15 cellular contexts compared by ENCODE assay signal in the genomic region with DNA sequence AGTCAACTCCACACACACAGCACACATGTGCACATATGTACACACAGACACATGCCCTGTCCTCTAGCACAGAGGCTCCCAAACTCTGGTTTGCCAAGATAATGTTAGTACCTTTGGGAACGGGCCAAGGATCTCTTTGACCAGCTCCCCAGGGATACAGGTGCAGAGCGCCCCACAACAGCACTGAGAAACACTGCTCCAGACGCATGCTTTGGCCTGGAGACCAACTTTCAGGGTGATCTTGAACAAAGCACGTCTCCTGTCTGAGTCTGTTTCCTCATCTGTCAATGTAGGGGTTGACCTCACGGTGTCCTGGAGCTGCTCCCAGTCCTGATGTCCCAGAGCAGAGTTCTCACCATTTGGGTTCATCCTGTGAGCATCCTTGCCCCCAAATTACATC. TPM values are rescaled to one million over a fixed set of nuclear protein-coding genes. Genes with fewer than 3 reads are reported as not detected.
A peak's percentile ranks its signal among the peaks of the same experiment; 100 is the strongest.
DNase-seq lines count a peak whose midpoint lies in the region; ATAC-seq, FAIRE-seq and TF ChIP-seq lines count a peak whose summit lies in the region.
"Had no signal": no experiment of that assay in that cellular context is flagged by ENCODE, and none has a peak within 500 bp of the region (broad histone marks: within the 10 kb centered on the region; RNA-seq: fewer than 3 reads in every experiment).

No MANE protein-coding gene starts in this region.

- TF ChIP-seq CTCF in K562 (IDR thresholded peaks at IDR 0.05 in 2 of 3, conservative IDR thresholded peaks at IDR 0.05 in 1 of 3; ENCODE audit: insufficient read depth in 2 of 3, low read depth in 1 of 3, low read length in 3 of 3) = no peak
- TF ChIP-seq CTCF in neural progenitor cell (IDR thresholded peaks at IDR 0.05) = no peak
- TF ChIP-seq CTCF in suprapubic skin (IDR thresholded peaks at IDR 0.05) = no peak

- ATAC-seq in K562 = peak; percentile 16
- ATAC-seq: HCT116 had no signal

- H3K4me1 Mint-ChIP-seq in neural progenitor cell = peaks cover 45% of the 10 kb centered on the region

- no peaks in the 10 kb centered on the region for H3K9me3 Mint-ChIP-seq in neural progenitor cell

- intact Hi-C loops in K562 (cut with micrococcal nuclease) = no loop called here

- no peak for TF ChIP-seq EP300 in K562 (IDR thresholded peaks at IDR 0.05; ENCODE audit: low read length)
- no peak for TF ChIP-seq EP300 in suprapubic skin (IDR thresholded peaks at IDR 0.05)

- POLR2A ChIA-PET in K562 (lab: Yijun Ruan, JAX) = interaction anchor here (0.7 to 1.4 kb wide), 2 partner anchors 12 to 98 kb away, joined by 3 to 6 read pairs; no protein-coding TSS in a partner anchor

- peak overlapping the region; percentile 37 for H3K27ac Mint-ChIP-seq in neural progenitor cell

- in situ Hi-C loops in K562 (cut with MboI) = no loop called here

- no peak for FAIRE-seq in K562 (lab: Jason Lieb, UNC)

- H4K20me1 ChIP-seq in K562 (replicated peaks; ENCODE audit: control insufficient read depth, insufficient read depth, low read length) (0 out of 2 replicates have a peak, but pooled peaks cover 6% of the 10 kb centered on the region), neural progenitor cell (ENCODE audit: low read depth) (no peaks in the 10 kb centered on the region)
- H4K20me1 ChIP-seq: BLaER1 had no signal

- peaks cover 3 to 22% of the 10 kb centered on the region in 2 experiments for H3K4me1 ChIP-seq in K562 (replicated peaks in 1 of 2; ENCODE audit: control insufficient read depth in 2 of 2, insufficient read depth in 2 of 2, low read length in 2 of 2)
- H3K4me1 ChIP-seq in neural progenitor cell = peaks cover 30% of the 10 kb centered on the region
- no peaks in the 10 kb centered on the region for H3K4me1 ChIP-seq in suprapubic skin

- peaks cover 13% of the 10 kb centered on the region for H3K27me3 Mint-ChIP-seq in neural progenitor cell (ENCODE audit: insufficient read depth, low read depth)

- H3K4me3 ChIP-seq in K562 = no peak overlapping the region
- no peak overlapping the region for H3K4me3 ChIP-seq in neural progenitor cell
- no peak overlapping the region for H3K4me3 ChIP-seq in suprapubic skin
- H3K4me3 ChIP-seq: BLaER1 had no signal

- H3K9me3 ChIP-seq in K562 (replicated peaks; ENCODE audit: control insufficient read depth, insufficient read depth, low read depth, low read length) = no peaks in the 10 kb centered on the region
- no peaks in the 10 kb centered on the region for H3K9me3 ChIP-seq in neural progenitor cell (ENCODE audit: low read depth)
- H3K9me3 ChIP-seq in suprapubic skin = no peaks in the 10 kb centered on the region
- H3K9me3 ChIP-seq: BLaER1 had no signal

- no peak overlapping the region for H3K27ac ChIP-seq in K562 (ENCODE audit: extremely low read depth, low read depth, low read length)
- no peak overlapping the region for H3K27ac ChIP-seq in neural progenitor cell
- no peak overlapping the region for H3K27ac ChIP-seq in suprapubic skin
- H3K27ac ChIP-seq: 22Rv1, BLaER1, HL-60 had no signal

- H3F3A ChIP-seq in neural progenitor cell (ENCODE audit: low read depth) = peaks cover 14% of the 10 kb centered on the region

- H3K9me1 ChIP-seq in K562 (ENCODE audit: control insufficient read depth, insufficient read depth, low read length) = peaks cover 5% of the 10 kb centered on the region

- no peak for TF ChIP-seq RAD21 in K562 (CRISPR knock-in tag; conservative IDR thresholded peaks at IDR 0.05 in 1 of 2, IDR thresholded peaks at IDR 0.05 in 1 of 2)

- no peak overlapping the region for H3K4me2 ChIP-seq in K562 (ENCODE audit: insufficient read depth, low read length)
- H3K4me2 ChIP-seq in neural progenitor cell = no peak overlapping the region
- H3K4me2 ChIP-seq: BLaER1 had no signal

- H2AFZ ChIP-seq in K562 (ENCODE audit: low read depth, low read length) (no peak overlapping the region), neural progenitor cell (replicated peaks) (no peak overlapping the region)

- DNase-seq in activated CD8-positive, alpha-beta memory T cell treated with anti-CD3 and anti-CD28 coated beads, Interleukin-2, amount 50 U/mL, for 48 hours = peak; percentile 37
- DNase-seq in activated CD8-positive, alpha-beta memory T cell treated with anti-CD3 and anti-CD28 coated beads, Interleukin-2, amount 50 U/mL, for 4 hours = no peak
- DNase-seq in K562 (ENCODE audit: extremely low read depth in 1 of 4, low spot score in 3 of 4) (no peak), neural progenitor cell (ENCODE audit: low spot score) (no peak), suprapubic skin (ENCODE audit: low spot score in 2 of 2) (peak; percentile 38 to 47), cerebellar nuclear complex (lab: John Stamatoyannopoulos, UW) (no peak), inferior parietal cortex (ENCODE audit: extremely low spot score) (no peak), NCI-H187 (lab: John Stamatoyannopoulos, UW) (no peak)

- no peak overlapping the region for H3K4me3 Mint-ChIP-seq in neural progenitor cell

- 31% methylated on average over 5 of the region's 5 CpGs for WGBS in K562 (ENCODE audit: insufficient coverage, low coverage, missing lambda C conversion rate)
- no CpG with 5 or more reads among the region's 5 CpGs for whole genome bisulfite sequencing in suprapubic skin

- H3K36me3 ChIP-seq in K562 (ENCODE audit: control insufficient read depth, insufficient read depth, low read length) (no peaks in the 10 kb centered on the region), neural progenitor cell (no peaks in the 10 kb centered on the region), suprapubic skin (peaks cover 28% of the 10 kb centered on the region)

- TF ChIP-seq POLR2A in K562 (conservative IDR thresholded peaks at IDR 0.05) (no peak), suprapubic skin (IDR thresholded peaks at IDR 0.05) (no peak)

- H3K9ac ChIP-seq in K562 (ENCODE audit: insufficient read depth in 1 of 2, low read depth in 2 of 2, low read length in 2 of 2) = no peak overlapping the region
- no peak overlapping the region for H3K9ac ChIP-seq in neural progenitor cell
- H3K9ac ChIP-seq: BLaER1 had no signal

- BruUV-seq in K562 (replicated peaks; lab: Mats Ljungman, UMichigan) = no TSS peak

- H3K27me3 ChIP-seq in K562 (ENCODE audit: control insufficient read depth in 2 of 2, insufficient read depth in 2 of 2, low read length in 2 of 2) = peaks cover 3 to 17% of the 10 kb centered on the region in 2 experiments; a peak in 2 of 5 replicates
- no peaks in the 10 kb centered on the region for H3K27me3 ChIP-seq in neural progenitor cell
- H3K27me3 ChIP-seq in suprapubic skin = no peaks in the 10 kb centered on the region
- H3K27me3 ChIP-seq: BLaER1 had no signal

- CTCF ChIA-PET in K562 (lab: Yijun Ruan, JAX; ENCODE audit: low intra/inter-chr PET ratio) = no interaction called here

- H3K79me2 ChIP-seq in K562 (ENCODE audit: control insufficient read depth, insufficient read depth, low read length) (no peaks in the 10 kb centered on the region), neural progenitor cell (ENCODE audit: low read depth) (no peaks in the 10 kb centered on the region)

- peaks cover 4% of the 10 kb centered on the region for H3K36me3 Mint-ChIP-seq in neural progenitor cell

TF ChIP-seq in K562, 482 proteins besides CTCF, POLR2A, EP300 and RAD21 (continues in another document):
- TF ChIP-seq BDP1 (IDR thresholded peaks at IDR 0.05; ENCODE audit: insufficient read depth, insufficient read length) = no peak

RNA-seq across cellular contexts. Expression of gene SKOR1, which starts 15.9 kb away (rescaled TPM):
- 0.12 and 0.25 TPM in 2 replicates for total RNA-seq in K562 (2011; cell fraction: chromatin; rRNA removed; ENCODE audit: low replicate concordance)
- total RNA-seq in K562 (2011; cell fraction: nucleolus; rRNA removed) = 0.17 TPM in 1 of 2 replicates, not detected in the other
- 0.07 TPM in 1 of 2 replicates, not detected in the other for total RNA-seq in K562 (2011; cell fraction: nucleoplasm; rRNA removed)
- total RNA-seq in K562 (2014; rRNA removed) = 0.12 and 0.41 TPM in 2 replicates
- total RNA-seq in K562 (2014; rRNA removed; fragmentation: Illumina TruSeq; extraction: Trizol) = not detected in 2 replicates
- 0.07 TPM in 1 of 2 replicates, not detected in the other for total RNA-seq in K562 (2015; rRNA removed; fragmentation: Illumina TruSeq; extraction: Trizol)
- total RNA-seq in K562 (2021) = 0.31 TPM in 2 replicates
- 0.04 and 0.08 TPM in 2 replicates for polyA plus RNA-seq in K562 (2011; rRNA removed)
- polyA plus RNA-seq in K562 (2011; cell fraction: cytosol; rRNA removed) = 0.01 and 0.07 TPM in 2 replicates
- 0.18 and 0.22 TPM in 2 replicates for polyA plus RNA-seq in K562 (2011; cell fraction: nucleus; rRNA removed)
- 0.13 and 0.43 TPM in 2 replicates for polyA plus RNA-seq in K562 (2012)
- polyA plus RNA-seq in K562 (2014; fragmentation: Illumina TruSeq; extraction: Trizol) = 0.04 and 0.07 TPM in 2 replicates
- not detected for polyA plus RNA-seq in K562 (2014; fragmentation: Nextera tagmentation; extraction: Ambion mirVana)
- 0.11 and 0.23 TPM in 2 replicates for polyA plus RNA-seq in K562 (2014; rRNA removed)
- 0.07 and 0.12 TPM in 2 replicates for polyA minus RNA-seq in K562 (2011; rRNA and poly(A)+ RNA removed)
- polyA minus RNA-seq in K562 (2011; cell fraction: cytosol; rRNA and poly(A)+ RNA removed) = 0.36 TPM in 1 of 2 replicates, not detected in the other
- 0.13 and 0.33 TPM in 2 replicates for polyA minus RNA-seq in K562 (2011; cell fraction: nucleus; rRNA and poly(A)+ RNA removed)
- 0.09 and 0.51 TPM in 2 replicates for total RNA-seq in neural progenitor cell (ENCODE audit: low replicate concordance)
- 1 to 10 TPM; 1.1 to 2.3 (median 1.5) TPM for total RNA-seq in suprapubic skin
- total RNA-seq: Daoy, H4 had no signal

RNA-seq across cellular contexts. Expression of gene RNU6-1, which starts 30.4 kb away (rescaled TPM):
- total RNA-seq in K562 (2011; cell fraction: chromatin; rRNA removed; ENCODE audit: low replicate concordance) = not detected in 2 replicates
- total RNA-seq in K562 (2011; cell fraction: nucleolus; rRNA removed) = not detected in 2 replicates
- total RNA-seq in K562 (2011; cell fraction: nucleoplasm; rRNA removed) = not detected in 2 replicates
- total RNA-seq in K562 (2014; rRNA removed) (not detected in 2 replicates), K562 (2014; rRNA removed; fragmentation: Illumina TruSeq; extraction: Trizol) (not detected in 2 replicates), K562 (2015; rRNA removed; fragmentation: Illumina TruSeq; extraction: Trizol) (not detected in 2 replicates), K562 (2021) (not detected in 2 replicates), neural progenitor cell (ENCODE audit: low replicate concordance) (not detected in 2 replicates), suprapubic skin (not detected)
- polyA plus RNA-seq in K562 (2011; rRNA removed) (not detected in 2 replicates), K562 (2014; fragmentation: Illumina TruSeq; extraction: Trizol) (not detected in 2 replicates), K562 (2014; fragmentation: Nextera tagmentation; extraction: Ambion mirVana) (not detected), K562 (2014; rRNA removed) (not detected in 2 replicates)
- not detected in 2 replicates for polyA plus RNA-seq in K562 (2011; cell fraction: cytosol; rRNA removed)
- polyA plus RNA-seq in K562 (2011; cell fraction: nucleus; rRNA removed) = not detected in 2 replicates
- not detected in 2 replicates for polyA plus RNA-seq in K562 (2012)
- under 0.01 TPM in 2 replicates for polyA minus RNA-seq in K562 (2011; rRNA and poly(A)+ RNA removed)
- 667 TPM in 1 of 2 replicates, not detected in the other for polyA minus RNA-seq in K562 (2011; cell fraction: cytosol; rRNA and poly(A)+ RNA removed)
- polyA minus RNA-seq in K562 (2011; cell fraction: nucleus; rRNA and poly(A)+ RNA removed) = under 0.01 TPM in 1 of 2 replicates, not detected in the other
- total RNA-seq: A673, Daoy, H4 had no signal

Comparison
In these comparisons a context has a peak if more than half of its experiments do, and no peak if none do; other contexts are left out.
1. DNase-seq: peak in activated CD8-positive, alpha-beta memory T cell treated with anti-CD3 and anti-CD28 coated beads, Interleukin-2, amount 50 U/mL, for 48 hours (single experiment) and suprapubic skin (2 of 2); none in activated CD8-positive, alpha-beta memory T cell treated with anti-CD3 and anti-CD28 coated beads, Interleukin-2, amount 50 U/mL, for 4 hours (single experiment), K562 (0 of 4), neural progenitor cell (single experiment), cerebellar nuclear complex (0 of 2), inferior parietal cortex (single experiment) and NCI-H187 (0 of 2).